ENCODE assay signal across 1 cellular context in the genomic region with DNA sequence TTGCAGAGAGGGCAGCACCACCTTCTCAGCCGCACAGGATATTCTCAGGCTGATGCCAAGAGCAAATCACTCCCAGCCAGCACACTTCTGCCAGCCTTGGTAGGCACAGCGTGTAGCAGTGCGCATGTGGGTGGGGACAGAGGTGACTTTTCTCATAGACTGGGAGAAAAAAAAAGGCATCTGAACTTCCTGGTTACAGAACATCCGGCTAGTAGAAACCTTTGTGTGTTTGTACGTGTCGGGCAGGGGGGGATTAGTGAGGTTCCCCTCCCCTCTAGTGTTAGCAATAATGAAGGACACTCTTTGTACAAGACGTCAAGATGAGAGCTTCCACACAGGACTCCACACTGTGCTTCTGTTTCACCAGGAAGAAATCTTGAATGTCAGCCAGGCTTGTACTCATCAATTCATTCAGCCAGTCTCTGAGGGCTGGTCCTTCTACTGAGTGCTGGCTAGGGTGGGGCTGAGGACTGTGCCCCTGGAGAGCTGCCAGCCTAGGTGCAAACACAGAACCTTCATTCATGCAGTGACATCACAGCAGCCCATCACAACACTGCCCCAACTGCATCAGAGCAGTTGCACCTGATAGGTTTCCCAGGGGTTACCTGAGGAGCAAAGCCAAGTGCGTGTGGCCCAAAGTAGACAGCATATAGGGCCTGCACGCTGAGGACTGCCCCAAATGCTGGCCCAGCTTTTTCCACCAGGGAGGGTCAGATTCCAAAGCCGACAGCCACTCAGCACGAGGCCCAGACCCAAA.
TF ChIP-seq lines count a peak whose summit lies in the region.

No MANE protein-coding gene starts in this region.

TF ChIP-seq in WTC11, 78 proteins besides CTCF, POLR2A, EP300 and RAD21 (continued from another document):
- TF ChIP-seq, protein P1, sequence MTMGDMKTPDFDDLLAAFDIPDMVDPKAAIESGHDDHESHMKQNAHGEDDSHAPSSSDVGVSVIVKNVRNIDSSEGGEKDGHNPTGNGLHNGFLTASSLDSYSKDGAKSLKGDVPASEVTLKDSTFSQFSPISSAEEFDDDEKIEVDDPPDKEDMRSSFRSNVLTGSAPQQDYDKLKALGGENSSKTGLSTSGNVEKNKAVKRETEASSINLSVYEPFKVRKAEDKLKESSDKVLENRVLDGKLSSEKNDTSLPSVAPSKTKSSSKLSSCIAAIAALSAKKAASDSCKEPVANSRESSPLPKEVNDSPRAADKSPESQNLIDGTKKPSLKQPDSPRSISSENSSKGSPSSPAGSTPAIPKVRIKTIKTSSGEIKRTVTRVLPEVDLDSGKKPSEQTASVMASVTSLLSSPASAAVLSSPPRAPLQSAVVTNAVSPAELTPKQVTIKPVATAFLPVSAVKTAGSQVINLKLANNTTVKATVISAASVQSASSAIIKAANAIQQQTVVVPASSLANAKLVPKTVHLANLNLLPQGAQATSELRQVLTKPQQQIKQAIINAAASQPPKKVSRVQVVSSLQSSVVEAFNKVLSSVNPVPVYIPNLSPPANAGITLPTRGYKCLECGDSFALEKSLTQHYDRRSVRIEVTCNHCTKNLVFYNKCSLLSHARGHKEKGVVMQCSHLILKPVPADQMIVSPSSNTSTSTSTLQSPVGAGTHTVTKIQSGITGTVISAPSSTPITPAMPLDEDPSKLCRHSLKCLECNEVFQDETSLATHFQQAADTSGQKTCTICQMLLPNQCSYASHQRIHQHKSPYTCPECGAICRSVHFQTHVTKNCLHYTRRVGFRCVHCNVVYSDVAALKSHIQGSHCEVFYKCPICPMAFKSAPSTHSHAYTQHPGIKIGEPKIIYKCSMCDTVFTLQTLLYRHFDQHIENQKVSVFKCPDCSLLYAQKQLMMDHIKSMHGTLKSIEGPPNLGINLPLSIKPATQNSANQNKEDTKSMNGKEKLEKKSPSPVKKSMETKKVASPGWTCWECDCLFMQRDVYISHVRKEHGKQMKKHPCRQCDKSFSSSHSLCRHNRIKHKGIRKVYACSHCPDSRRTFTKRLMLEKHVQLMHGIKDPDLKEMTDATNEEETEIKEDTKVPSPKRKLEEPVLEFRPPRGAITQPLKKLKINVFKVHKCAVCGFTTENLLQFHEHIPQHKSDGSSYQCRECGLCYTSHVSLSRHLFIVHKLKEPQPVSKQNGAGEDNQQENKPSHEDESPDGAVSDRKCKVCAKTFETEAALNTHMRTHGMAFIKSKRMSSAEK (CRISPR knock-in tag; IDR thresholded peaks at IDR 0.05; ENCODE audit: borderline replicate concordance) = no peak
- TF ChIP-seq ZNF263 (CRISPR knock-in tag; IDR thresholded peaks at IDR 0.05; ENCODE audit: low read depth) = no peak
